ENCODE assay signal across 8 cellular contexts in genomic region chr1:37477198-37477931, GRCh38. TPM values are rescaled to one million over a fixed set of nuclear protein-coding genes. Genes with fewer than 3 reads are reported as not detected.
DNase-seq lines count a peak whose midpoint lies in the region; ATAC-seq and TF ChIP-seq lines count a peak whose summit lies in the region.

No MANE protein-coding gene starts in this region.

- peak overlapping the region; percentile 80 for H3K4me3 ChIP-seq in HCT116 (replicated peaks in 1 of 2; ENCODE audit: low read depth in 1 of 2, low read length in 2 of 2)
- H3K4me3 ChIP-seq in fibroblast of the aortic adventitia (ENCODE audit: low read depth, low read length), result peak overlapping the region; percentile 86
- H3K4me3 ChIP-seq in urinary bladder (ENCODE audit: low read depth, low read length), result no peak overlapping the region

- WGBS in urinary bladder, result 31% methylated on average over 10 of the region's 10 CpGs

- TF ChIP-seq RAD21 in HCT116 (IDR thresholded peaks at IDR 0.05; ENCODE audit: low read depth), result no peak

- no peaks in the 10 kb centered on the region for H3K27me3 ChIP-seq in HCT116 (ENCODE audit: insufficient read depth, low read length)

- H3K9ac ChIP-seq in HCT116 (ENCODE audit: low read length), result peak overlapping the region; percentile 88

- peaks cover 63 to 82% of the 10 kb centered on the region in 2 experiments for H3K4me1 ChIP-seq in HCT116 (ENCODE audit: control insufficient read depth in 1 of 2, insufficient read depth in 2 of 2, low read length in 2 of 2)
- no peaks in the 10 kb centered on the region for H3K4me1 ChIP-seq in urinary bladder (ENCODE audit: insufficient read depth)

- TF ChIP-seq POLR2A in HCT116 (IDR thresholded peaks at IDR 0.05; ENCODE audit: borderline replicate concordance, extremely low read depth, insufficient read depth, insufficient read length), result no peak

- BruUV-seq in HCT116 (replicated peaks; lab: Mats Ljungman, UMichigan), result no TSS peak

- peak; percentile 86 for DNase-seq in GM10266 (ENCODE audit: extremely low spot score)
- DNase-seq in HCT116 (ENCODE audit: low read depth, low spot score), result no peak
- peak; percentile 51 for DNase-seq in NK-92 (lab: John Stamatoyannopoulos, UW; ENCODE audit: unreplicated experiment)
- peak; percentile 80 to 83 for DNase-seq in activated T-cell treated with anti-CD3 and anti-CD28 coated beads, Interleukin-2, amount 50 U/mL, for 48 hours
- peak; percentile 50 for DNase-seq in fibroblast of the aortic adventitia (ENCODE audit: low read depth)
- DNase-seq in posterior vena cava (ENCODE audit: low spot score), result peak; percentile 82
- DNase-seq in COR-L47 (lab: John Stamatoyannopoulos, UW), result no peak

- H3K27ac ChIP-seq in HCT116 (ENCODE audit: low read depth, low read length), result peak overlapping the region; percentile 91
- peak overlapping the region; percentile 73 for H3K27ac ChIP-seq in urinary bladder (ENCODE audit: low read depth)

- CTCF ChIA-PET in HCT116 (lab: Charles Lee), result interaction anchor here (7.2 kb wide), 1 partner anchor 10 kb away, joined by 59 read pairs; no protein-coding TSS in a partner anchor

- RAD21 ChIA-PET in HCT116 (lab: Charles Lee; ENCODE audit: low non-redundant PET in 1 of 2, low total read pairs in 2 of 2, uncharacterized antibody in 2 of 2, unreplicated experiment in 2 of 2), result no interaction called here

- POLR2A ChIA-PET in HCT116 (lab: Charles Lee), result interaction anchor here (4.1 kb wide), 1 partner anchor 9 kb away, joined by 34 read pairs; no protein-coding TSS in a partner anchor

- H3K4me2 ChIP-seq in HCT116 (ENCODE audit: low read length), result peak overlapping the region; percentile 78

- intact Hi-C loops in HCT116 (cut with micrococcal nuclease) (loop anchor here (10.0 kb wide), 1 partner anchor 1917 kb away; no protein-coding TSS in a partner anchor), posterior vena cava (cut with DNase I) (no loop called here)

- no peak overlapping the region for H2AFZ ChIP-seq in HCT116 (ENCODE audit: low read depth, low read length, poor library complexity, severe bottlenecking)

- ATAC-seq in HCT116, result no peak

- no peaks in the 10 kb centered on the region for H4K20me1 ChIP-seq in HCT116 (ENCODE audit: insufficient read depth)

- H3K36me3 ChIP-seq in HCT116 (ENCODE audit: control insufficient read depth in 1 of 2, insufficient read depth in 2 of 2, low read length in 2 of 2) (peaks cover 15 to 29% of the 10 kb centered on the region in 2 experiments; a peak in 3 of 4 replicates), urinary bladder (ENCODE audit: insufficient read depth) (peaks cover 2% of the 10 kb centered on the region)

- H3K9me3 ChIP-seq in HCT116 (ENCODE audit: control insufficient read depth in 1 of 2, insufficient read depth in 1 of 2, low read depth in 1 of 2, low read length in 2 of 2), result no peaks in the 10 kb centered on the region

- TF ChIP-seq CTCF in GM10266 (IDR thresholded peaks at IDR 0.05; ENCODE audit: control insufficient read depth, insufficient read depth, low read depth, missing control alignments) (no peak), HCT116 (IDR thresholded peaks at IDR 0.05 in 2 of 3, conservative IDR thresholded peaks at IDR 0.05 in 1 of 3; ENCODE audit: borderline replicate concordance in 1 of 3, insufficient read depth in 1 of 3, low read depth in 2 of 3, low read length in 2 of 3) (no peak), fibroblast of the aortic adventitia (IDR thresholded peaks at IDR 0.05; ENCODE audit: insufficient read depth, low read length) (no peak)

- H3K9me2 ChIP-seq in HCT116 (ENCODE audit: insufficient read depth), result no peaks in the 10 kb centered on the region

- H3K79me2 ChIP-seq in HCT116 (ENCODE audit: insufficient read depth, low read length), result peaks cover 69% of the 10 kb centered on the region

TF ChIP-seq in HCT116, 20 proteins besides CTCF, POLR2A, EP300 and RAD21:
- TF ChIP-seq JUND (IDR thresholded peaks at IDR 0.05), result no peak
- no peak for TF ChIP-seq ELF1 (IDR thresholded peaks at IDR 0.05; ENCODE audit: borderline replicate concordance, low read depth)
- no peak for TF ChIP-seq EZH2phosphoT487 (IDR thresholded peaks at IDR 0.05; ENCODE audit: borderline replicate concordance)
- TF ChIP-seq YY1 (IDR thresholded peaks at IDR 0.05; ENCODE audit: extremely low read depth, insufficient replicate concordance, low read depth, low read length), result no peak
- no peak for TF ChIP-seq REST (IDR thresholded peaks at IDR 0.05; ENCODE audit: low read depth)
- TF ChIP-seq TCF7L2 (IDR thresholded peaks at IDR 0.05; ENCODE audit: borderline replicate concordance, extremely low read depth, insufficient read depth, insufficient read length), result no peak
- TF ChIP-seq POLR2AphosphoS5 (IDR thresholded peaks at IDR 0.05; ENCODE audit: low read depth, low read length), result no peak
- TF ChIP-seq FOSL1 (IDR thresholded peaks at IDR 0.05; ENCODE audit: low read depth), result no peak
- no peak for TF ChIP-seq ZBTB33 (IDR thresholded peaks at IDR 0.05; ENCODE audit: extremely low read depth, insufficient replicate concordance, low read length)
- no peak for TF ChIP-seq MAX (IDR thresholded peaks at IDR 0.05)
- TF ChIP-seq ATF3 (IDR thresholded peaks at IDR 0.05), result no peak

RNA-seq across cellular contexts. Expression of gene ZC3H12A, which starts 3.0 kb away (rescaled TPM):
- total RNA-seq in HCT116 (2021; ENCODE audit: unreplicated experiment) (10.6 TPM), fibroblast of the aortic adventitia (ENCODE audit: low replicate concordance) (5.3 and 8.2 TPM in 2 replicates), posterior vena cava (10 to 100 TPM in 1 of 2 donors, 1 to 10 TPM in 1; 7.7 to 18.4 TPM), urinary bladder (4.2 TPM)
- 12.3 and 13.1 TPM in 2 replicates for polyA plus RNA-seq in HCT116 (2012)
- polyA plus RNA-seq in urinary bladder, result 10.9 TPM

RNA-seq across cellular contexts. Expression of gene MEAF6, which starts 37.2 kb away (rescaled TPM):
- total RNA-seq in HCT116 (2021; ENCODE audit: unreplicated experiment) (50.3 TPM), fibroblast of the aortic adventitia (ENCODE audit: low replicate concordance) (17.6 and 84.5 TPM in 2 replicates), posterior vena cava (10 to 100 TPM; 43.6 to 49.6 TPM), urinary bladder (62.5 TPM)
- 19.8 and 29.1 TPM in 2 replicates for polyA plus RNA-seq in HCT116 (2012)
- 65.5 TPM for polyA plus RNA-seq in urinary bladder

Comparison
In these comparisons a context has a peak if more than half of its experiments do, and no peak if none do; other contexts are left out.
1. DNase-seq: peak in GM10266 (single experiment), NK-92 (single experiment), activated T-cell treated with anti-CD3 and anti-CD28 coated beads, Interleukin-2, amount 50 U/mL, for 48 hours (2 of 2), fibroblast of the aortic adventitia (single experiment) and posterior vena cava (single experiment); none in HCT116 (single experiment) and COR-L47 (single experiment).